ENCODE assay signal across 19 cellular contexts in genomic region chr3:44108481-44108880, GRCh38.
"Had no signal": no experiment of that assay in that cellular context is flagged by ENCODE, and none has a peak within 500 bp of the region (broad histone marks: within the 10 kb centered on the region; RNA-seq: fewer than 3 reads in every experiment).

No MANE protein-coding gene starts in this region.

- H3K9me3 ChIP-seq: left ventricle myocardium inferior, pancreas, prostate gland, transverse colon, upper lobe of left lung, vagina had no signal

- H3K27ac ChIP-seq: left ventricle myocardium inferior, pancreas, prostate gland, skin epidermis, transverse colon, upper lobe of left lung, vagina had no signal

- H3K36me3 ChIP-seq: left ventricle myocardium inferior, pancreas, prostate gland, transverse colon, upper lobe of left lung, vagina had no signal

- H3K27me3 ChIP-seq: pancreas, upper lobe of left lung, vagina had no signal

- DNase-seq: islet precursor cell; left ventricle myocardium inferior; mesendoderm; naive thymus-derived CD4-positive, alpha-beta T cell; nucleus accumbens; pancreas; retina; right cardiac atrium; stimulated activated CD4-positive, alpha-beta T cell treated with anti-CD3 and anti-CD28 coated beads, Interleukin-12 subunit alpha, Interleukin-12 subunit beta, amount 100 ng/mL, for 4 hours; stimulated activated CD4-positive, alpha-beta T cell treated with anti-CD3 and anti-CD28 coated beads, Interleukin-15, amount 100 ng/mL, for 24 hours; stimulated activated CD4-positive, alpha-beta T cell treated with anti-CD3 and anti-CD28 coated beads, Interleukin-2, amount 100 ng/mL, for 24 hours; stimulated activated CD4-positive, alpha-beta T cell treated with anti-CD3 and anti-CD28 coated beads, Interleukin-4, amount 100 ng/mL, for 1 hour; stimulated activated naive CD4-positive, alpha-beta T cell; transverse colon; upper lobe of left lung had no signal

- H3K4me3 ChIP-seq: left ventricle myocardium inferior, lung, pancreas, prostate gland, skin epidermis, transverse colon, upper lobe of left lung, vagina had no signal

- H3K4me1 ChIP-seq: left ventricle myocardium inferior, pancreas, transverse colon, upper lobe of left lung, vagina had no signal
